In genomic region chr7:34900891-34901493, GRCh38 we compare ENCODE assay signal across 9 cellular contexts.
A peak's percentile ranks its signal among the peaks of the same experiment; 100 is the strongest.
DNase-seq lines count a peak whose midpoint lies in the region; ATAC-seq, FAIRE-seq and TF ChIP-seq lines count a peak whose summit lies in the region.
"Had no signal": no experiment of that assay in that cellular context is flagged by ENCODE, and none has a peak within 500 bp of the region (broad histone marks: within the 10 kb centered on the region; RNA-seq: fewer than 3 reads in every experiment).

No MANE protein-coding gene starts in this region.

- no peaks in the 10 kb centered on the region for H4K20me1 ChIP-seq in HepG2 (ENCODE audit: insufficient read depth, low read length)

- H3K4me1 ChIP-seq in HepG2 (ENCODE audit: insufficient read depth, low read length): no peaks in the 10 kb centered on the region
- no peaks in the 10 kb centered on the region for H3K4me1 ChIP-seq in right lobe of liver
- H3K4me1 ChIP-seq in upper lobe of right lung: no peaks in the 10 kb centered on the region
- H3K4me1 ChIP-seq in upper lobe of left lung: no peaks in the 10 kb centered on the region

- peak; percentile 41 for TF ChIP-seq CTCF in HepG2 (CRISPR knock-in tag; IDR thresholded peaks at IDR 0.05)
- no peak for TF ChIP-seq CTCF in right lobe of liver (IDR thresholded peaks at IDR 0.05)
- peak; percentile 4 for TF ChIP-seq CTCF in upper lobe of right lung (IDR thresholded peaks at IDR 0.05)
- TF ChIP-seq CTCF in upper lobe of left lung (IDR thresholded peaks at IDR 0.05): no peak

- H3K9me3 ChIP-seq in HepG2 (ENCODE audit: low read length) (peaks cover 4% of the 10 kb centered on the region; the same call in 1 of the 2 replicates), right lobe of liver (no peaks in the 10 kb centered on the region), upper lobe of right lung (no peaks in the 10 kb centered on the region), upper lobe of left lung (peaks cover 0 to 1% (median 0%) of the 10 kb centered on the region in 4 donors)

- H2AFZ ChIP-seq in HepG2 (ENCODE audit: low read length): no peak overlapping the region

- FAIRE-seq in HepG2 (lab: Jason Lieb, UNC): no peak

- no peaks in the 10 kb centered on the region for H3K79me2 ChIP-seq in HepG2 (ENCODE audit: insufficient read depth, low read length)

- H3K36me3 ChIP-seq in HepG2 (replicated peaks in 1 of 2; ENCODE audit: control insufficient read depth in 1 of 2, insufficient read depth in 2 of 2, low read length in 2 of 2): no peaks in the 10 kb centered on the region
- no peaks in the 10 kb centered on the region for H3K36me3 ChIP-seq in right lobe of liver
- no peaks in the 10 kb centered on the region for H3K36me3 ChIP-seq in upper lobe of right lung
- H3K36me3 ChIP-seq in upper lobe of left lung: no peaks in the 10 kb centered on the region

- H3K27ac ChIP-seq in HepG2 (ENCODE audit: extremely low read length, insufficient read depth, low read length): no peak overlapping the region
- H3K27ac ChIP-seq in right lobe of liver: no peak overlapping the region
- H3K27ac ChIP-seq in upper lobe of right lung: no peak overlapping the region
- no peak overlapping the region for H3K27ac ChIP-seq in upper lobe of left lung
- H3K27ac ChIP-seq: SK-N-MC had no signal

- no peak overlapping the region for H3K4me2 ChIP-seq in HepG2 (ENCODE audit: low read depth, low read length)

- H3K9ac ChIP-seq in HepG2 (ENCODE audit: insufficient read depth, low read depth, low read length): no peak overlapping the region

- H3K27me3 ChIP-seq in HepG2 (ENCODE audit: control insufficient read depth in 1 of 2, insufficient read depth in 2 of 2, low read length in 2 of 2) (peaks cover 2 to 19% of the 10 kb centered on the region in 2 experiments; a peak in 3 of 5 replicates), right lobe of liver (no peaks in the 10 kb centered on the region), upper lobe of right lung (no peaks in the 10 kb centered on the region), upper lobe of left lung (no peaks in the 10 kb centered on the region)

- ATAC-seq in HepG2: peak; percentile 56
- ATAC-seq in right lobe of liver: no peak
- ATAC-seq in upper lobe of right lung: peak; percentile 35
- ATAC-seq in upper lobe of left lung (ENCODE audit: low FRiP score in 2 of 2): no peak
- ATAC-seq in GM18858 (IDR thresholded peaks at IDR 0.05; ENCODE audit: unreplicated experiment): no peak

- CTCF ChIA-PET in HepG2 (lab: Yijun Ruan, JAX; ENCODE audit: low intra/inter-chr PET ratio, low total read pairs): no interaction called here

- intact Hi-C loops in HepG2 (cut with micrococcal nuclease; ENCODE audit: unreplicated experiment): no loop called here
- intact Hi-C loops in right lobe of liver (cut with DNase I): no loop called here
- intact Hi-C loops in upper lobe of right lung (cut with DNase I): no loop called here

- 7% methylated on average over 1 of the region's 4 CpGs for WGBS in HepG2 (ENCODE audit: low lambda C conversion rate)
- 50% methylated on average over 1 of the region's 4 CpGs for WGBS in right lobe of liver (ENCODE audit: insufficient coverage, low coverage, low lambda C conversion rate, missing lambda C conversion rate)
- WGBS in upper lobe of left lung, 2 donors: 74 to 85% methylated on average over 3 to 4 of the region's 4 CpGs

- peak; percentile 20 for DNase-seq in HepG2 (ENCODE audit: low spot score)
- no peak for DNase-seq in right lobe of liver
- DNase-seq in HT-29 (ENCODE audit: low spot score): peak; percentile 13
- DNase-seq in cerebellum (ENCODE audit: low spot score): peak; percentile 60
- no peak for DNase-seq in upper lobe of right lung
- no peak for DNase-seq in upper lobe of left lung
- DNase-seq in Ammon's horn (ENCODE audit: low spot score): no peak

- H3K4me3 ChIP-seq in HepG2 (replicated peaks in 1 of 3; ENCODE audit: insufficient read depth in 1 of 3, low read depth in 2 of 3, low read length in 3 of 3): no peak overlapping the region
- no peak overlapping the region for H3K4me3 ChIP-seq in right lobe of liver
- no peak overlapping the region for H3K4me3 ChIP-seq in upper lobe of right lung
- no peak overlapping the region for H3K4me3 ChIP-seq in upper lobe of left lung
- H3K4me3 ChIP-seq: SK-N-MC had no signal

- TF ChIP-seq RAD21 in HepG2 (CRISPR knock-in tag; IDR thresholded peaks at IDR 0.05): no peak

- TF ChIP-seq POLR2A in HepG2 (IDR thresholded peaks at IDR 0.05; ENCODE audit: insufficient read depth in 1 of 2, low read depth in 2 of 2, low read length in 2 of 2) (no peak), right lobe of liver (IDR thresholded peaks at IDR 0.05) (no peak), upper lobe of left lung (IDR thresholded peaks at IDR 0.05) (no peak)

- POLR2A ChIA-PET in HepG2 (lab: Yijun Ruan, JAX): no interaction called here

- TF ChIP-seq EP300 in HepG2 (IDR thresholded peaks at IDR 0.05; ENCODE audit: low read depth in 2 of 2, low read length in 2 of 2) (no peak), HepG2 (CRISPR knock-in tag; IDR thresholded peaks at IDR 0.05; ENCODE audit: borderline replicate concordance) (no peak), upper lobe of left lung (IDR thresholded peaks at IDR 0.05) (no peak)

- in situ Hi-C loops in HepG2 (cut with HindIII; ENCODE audit: extremely low pct_ligation_motif_present, low pct_unique_long_range_greater_than_20kb): no loop called here

- BruUV-seq in HepG2 (replicated peaks; lab: Mats Ljungman, UMichigan): no TSS peak

TF ChIP-seq in HepG2, 621 proteins besides CTCF, POLR2A, EP300 and RAD21:
- TF ChIP-seq STAG1 (CRISPR knock-in tag; IDR thresholded peaks at IDR 0.05) (peak; percentile 17; the same call in 1 of the 2 replicates), GATAD2A (CRISPR knock-in tag; IDR thresholded peaks at IDR 0.05) (no peak)

Comparison
In these comparisons a context has a peak if more than half of its experiments do, and no peak if none do; other contexts are left out.
1. ATAC-seq: peak in HepG2 (single experiment) and upper lobe of right lung (single experiment); none in right lobe of liver (0 of 4), upper lobe of left lung (0 of 2) and GM18858 (single experiment).
2. DNase-seq: peak in HepG2 (single experiment), HT-29 (single experiment) and cerebellum (single experiment); none in right lobe of liver (0 of 3), upper lobe of right lung (single experiment), upper lobe of left lung (0 of 2) and Ammon's horn (single experiment).
3. CTCF ChIP-seq: peak in HepG2 (single experiment) and upper lobe of right lung (single experiment); none in right lobe of liver (0 of 4) and upper lobe of left lung (0 of 6).